In genomic region chr22:37289156-37289735, GRCh38 we compare ENCODE assay signal across 24 cellular contexts. TPM values are rescaled to one million over a fixed set of nuclear protein-coding genes. Genes with fewer than 3 reads are reported as not detected.
A peak's percentile ranks its signal among the peaks of the same experiment; 100 is the strongest.
DNase-seq lines count a peak whose midpoint lies in the region; ATAC-seq, FAIRE-seq and TF ChIP-seq lines count a peak whose summit lies in the region.
"Had no signal": no experiment of that assay in that cellular context is flagged by ENCODE, and none has a peak within 500 bp of the region (broad histone marks: within the 10 kb centered on the region; RNA-seq: fewer than 3 reads in every experiment).

No MANE protein-coding gene starts in this region.

- peak; percentile 79 for FAIRE-seq in bronchial epithelial cell (lab: Jason Lieb, UNC)
- FAIRE-seq: colon, HepG2, islet of Langerhans had no signal

- H2AFZ ChIP-seq in Loucy (ENCODE audit: low read length) = no peak overlapping the region

- CTCF ChIA-PET in activated CD8-positive, alpha-beta memory T cell treated with anti-CD3 and anti-CD28 coated beads, Interleukin-2, amount 10 ng/mL, durations not matched to agents 7 days and 5 days (lab: Charles Lee) = interaction anchor here (1.4 kb wide), 1 partner anchor 20 kb away, joined by 3 read pairs; no protein-coding TSS in a partner anchor

- TF ChIP-seq CTCF in Loucy (conservative IDR thresholded peaks at IDR 0.05; ENCODE audit: low read length) (no peak), bronchial epithelial cell (IDR thresholded peaks at IDR 0.05; ENCODE audit: insufficient read depth, low read length, severe bottlenecking) (no peak)

- H3K27ac Mint-ChIP-seq in activated CD8-positive, alpha-beta memory T cell treated with anti-CD3 and anti-CD28 coated beads, Interleukin-2, amount 10 ng/mL, durations not matched to agents 7 days and 5 days = peak overlapping the region; percentile 26
- H3K27ac Mint-ChIP-seq in stimulated activated memory B cell treated with anti-CD40 and anti-IgM and Interleukin-4, amounts not matched to agents 10 μg/mL and 1 μg/mL and 100 μg/mL, for 72 hours = peak overlapping the region; percentile 4

- H3K9ac ChIP-seq in Loucy (ENCODE audit: low read depth, low read length, poor library complexity, severe bottlenecking) = no peak overlapping the region

- H3K36me3 Mint-ChIP-seq in activated CD8-positive, alpha-beta memory T cell treated with anti-CD3 and anti-CD28 coated beads, Interleukin-2, amount 10 ng/mL, durations not matched to agents 7 days and 5 days = peaks cover 82% of the 10 kb centered on the region
- H3K36me3 Mint-ChIP-seq in stimulated activated memory B cell treated with anti-CD40 and anti-IgM and Interleukin-4, amounts not matched to agents 10 μg/mL and 1 μg/mL and 100 μg/mL, for 72 hours = peaks cover 70% of the 10 kb centered on the region

- H3K27me3 ChIP-seq in Loucy (ENCODE audit: insufficient read depth, low read length, poor library complexity, severe bottlenecking) = no peaks in the 10 kb centered on the region
- peaks cover 1% of the 10 kb centered on the region for H3K27me3 ChIP-seq in bronchial epithelial cell (ENCODE audit: control insufficient read depth, insufficient read depth, low read length)
- H3K27me3 ChIP-seq: body of pancreas, ovary, upper lobe of left lung had no signal

- peaks cover 34% of the 10 kb centered on the region for H3K4me1 ChIP-seq in Loucy (ENCODE audit: insufficient read depth, low read length, poor library complexity, severe bottlenecking)
- H3K4me1 ChIP-seq: body of pancreas had no signal

- peaks cover 68% of the 10 kb centered on the region for H3K4me1 Mint-ChIP-seq in activated CD8-positive, alpha-beta memory T cell treated with anti-CD3 and anti-CD28 coated beads, Interleukin-2, amount 10 ng/mL, durations not matched to agents 7 days and 5 days
- peaks cover 57% of the 10 kb centered on the region for H3K4me1 Mint-ChIP-seq in stimulated activated memory B cell treated with anti-CD40 and anti-IgM and Interleukin-4, amounts not matched to agents 10 μg/mL and 1 μg/mL and 100 μg/mL, for 72 hours

- H3F3A ChIP-seq in Loucy (ENCODE audit: low read depth) = no peaks in the 10 kb centered on the region

- H3K4me2 ChIP-seq in Loucy (ENCODE audit: low read depth, low read length, poor library complexity, severe bottlenecking) = peak overlapping the region; percentile 19

- H3K9me2 ChIP-seq in Loucy (replicated peaks; ENCODE audit: low read depth, low read length) = no peaks in the 10 kb centered on the region

- H3K4me3 ChIP-seq in Loucy (ENCODE audit: low read length, poor library complexity, severe bottlenecking) (no peak overlapping the region), bronchial epithelial cell (ENCODE audit: low read depth, low read length) (no peak overlapping the region)
- H3K4me3 ChIP-seq: body of pancreas, ovary, sigmoid colon, upper lobe of left lung had no signal

- ATAC-seq in activated CD8-positive, alpha-beta memory T cell treated with anti-CD3 and anti-CD28 coated beads, Interleukin-2, amount 10 ng/mL, durations not matched to agents 7 days and 5 days = no peak
- ATAC-seq in stimulated activated memory B cell treated with anti-CD40 and anti-IgM and Interleukin-4, amounts not matched to agents 10 μg/mL and 1 μg/mL and 100 μg/mL, for 72 hours = no peak
- ATAC-seq in HG02981 (IDR thresholded peaks at IDR 0.05; ENCODE audit: unreplicated experiment) (no peak), HG03571 (IDR thresholded peaks at IDR 0.05; ENCODE audit: unreplicated experiment) (no peak), HG03469 (IDR thresholded peaks at IDR 0.05; ENCODE audit: unreplicated experiment) (no peak)
- ATAC-seq: body of pancreas, HepG2 had no signal

- DNase-seq in activated CD8-positive, alpha-beta memory T cell treated with anti-CD3 and anti-CD28 coated beads, Interleukin-2, amount 10 ng/mL, durations not matched to agents 7 days and 5 days = no peak
- DNase-seq in activated CD8-positive, alpha-beta memory T cell treated with anti-CD3 and anti-CD28 coated beads, Interleukin-2, amount 50 U/mL, for 48 hours = no peak
- DNase-seq in bronchial epithelial cell (ENCODE audit: low read depth) = no peak
- DNase-seq: activated gamma-delta T cell; body of pancreas; DND-41; NCI-H1436 treated with DMSO at 0.1 percent for 48 hours; NCI-H2171 treated with DMSO at 0.1 percent for 48 hours; ovary; Right ventricle myocardium superior; sigmoid colon; stimulated activated CD4-positive, alpha-beta T cell treated with anti-CD3 and anti-CD28 coated beads, Interleukin-1b, Interleukin-23, amount 100 ng/mL, for 48 hours; SW 1271; upper lobe of left lung had no signal

- no peaks in the 10 kb centered on the region for H3K9me3 Mint-ChIP-seq in activated CD8-positive, alpha-beta memory T cell treated with anti-CD3 and anti-CD28 coated beads, Interleukin-2, amount 10 ng/mL, durations not matched to agents 7 days and 5 days (ENCODE audit: low read depth)
- peaks cover 4% of the 10 kb centered on the region for H3K9me3 Mint-ChIP-seq in stimulated activated memory B cell treated with anti-CD40 and anti-IgM and Interleukin-4, amounts not matched to agents 10 μg/mL and 1 μg/mL and 100 μg/mL, for 72 hours

- no peak overlapping the region for H3K4me3 Mint-ChIP-seq in activated CD8-positive, alpha-beta memory T cell treated with anti-CD3 and anti-CD28 coated beads, Interleukin-2, amount 10 ng/mL, durations not matched to agents 7 days and 5 days
- H3K4me3 Mint-ChIP-seq in stimulated activated memory B cell treated with anti-CD40 and anti-IgM and Interleukin-4, amounts not matched to agents 10 μg/mL and 1 μg/mL and 100 μg/mL, for 72 hours = no peak overlapping the region

- H3K9me3 ChIP-seq in Loucy (ENCODE audit: insufficient read depth, low read depth, low read length) = no peaks in the 10 kb centered on the region
- H3K9me3 ChIP-seq: body of pancreas, ovary, upper lobe of left lung had no signal

- H3K36me3 ChIP-seq in Loucy (ENCODE audit: insufficient read depth, low read length) (peaks cover 18% of the 10 kb centered on the region; the same call in 1 of the 2 replicates), bronchial epithelial cell (ENCODE audit: control insufficient read depth, insufficient read depth, low read length) (no peaks in the 10 kb centered on the region)
- H3K36me3 ChIP-seq: ovary, sigmoid colon had no signal

- peaks cover 57% of the 10 kb centered on the region for H3K79me2 ChIP-seq in Loucy (ENCODE audit: insufficient read depth, low read length)

- H4K20me1 ChIP-seq in Loucy (ENCODE audit: insufficient read depth, low read length, poor library complexity, severe bottlenecking) = peaks cover 7% of the 10 kb centered on the region

- H3K27me3 Mint-ChIP-seq in activated CD8-positive, alpha-beta memory T cell treated with anti-CD3 and anti-CD28 coated beads, Interleukin-2, amount 10 ng/mL, durations not matched to agents 7 days and 5 days = no peaks in the 10 kb centered on the region
- no peaks in the 10 kb centered on the region for H3K27me3 Mint-ChIP-seq in stimulated activated memory B cell treated with anti-CD40 and anti-IgM and Interleukin-4, amounts not matched to agents 10 μg/mL and 1 μg/mL and 100 μg/mL, for 72 hours

RNA-seq across cellular contexts. Expression of gene CYTH4, which starts 6.9 kb away (rescaled TPM):
- total RNA-seq in activated CD8-positive, alpha-beta memory T cell treated with anti-CD3 and anti-CD28 coated beads, Interleukin-2, amount 10 ng/mL, durations not matched to agents 7 days and 5 days = 100 to 1,000 TPM in 1 of 2 experiments, 10 to 100 TPM in 1; 97.8 to 123 TPM
- not detected in 2 replicates for total RNA-seq in bronchial epithelial cell
- total RNA-seq: A673, HepG2, MCF 10A had no signal

RNA-seq across cellular contexts. Expression of gene RAC2, which starts 45.2 kb away (rescaled TPM):
- total RNA-seq in activated CD8-positive, alpha-beta memory T cell treated with anti-CD3 and anti-CD28 coated beads, Interleukin-2, amount 10 ng/mL, durations not matched to agents 7 days and 5 days = 100 to 1,000 TPM; 834 to 907 TPM
- total RNA-seq in bronchial epithelial cell = 2.6 and 6.3 TPM in 2 replicates
- total RNA-seq: HepG2 had no signal

Comparison
In these comparisons a context has a peak if more than half of its experiments do, and no peak if none do; other contexts are left out.
1. RNA of gene CYTH4, which starts 6.9 kb away (total RNA-seq): 97.8 to 123 TPM in activated CD8-positive, alpha-beta memory T cell treated with anti-CD3 and anti-CD28 coated beads, Interleukin-2, amount 10 ng/mL, durations not matched to agents 7 days and 5 days; not detected in bronchial epithelial cell; every median in the first group is over 10 times any median in the second.
2. RNA of gene RAC2, which starts 45.2 kb away (total RNA-seq): 834 to 907 TPM in activated CD8-positive, alpha-beta memory T cell treated with anti-CD3 and anti-CD28 coated beads, Interleukin-2, amount 10 ng/mL, durations not matched to agents 7 days and 5 days; 2.6 to 6.3 TPM in bronchial epithelial cell; every median in the first group is over 100 times any median in the second.